In genomic region chr15:98151098-98151497, GRCh38 we compare ENCODE assay signal across 25 cellular contexts.
"Had no signal": no experiment of that assay in that cellular context is flagged by ENCODE, and none has a peak within 500 bp of the region (broad histone marks: within the 10 kb centered on the region; RNA-seq: fewer than 3 reads in every experiment).

No MANE protein-coding gene starts in this region.

- H2AFZ ChIP-seq: hepatocyte had no signal

- H3K4me1 ChIP-seq: left ventricle myocardium inferior, prostate gland, testis, uterus had no signal

- DNase-seq: activated CD4-positive, alpha-beta T cell treated with anti-CD3 and anti-CD28 coated beads, Interleukin-2, amount 10 ng/mL, durations not matched to agents 24 days and 14 days; activated CD8-positive, alpha-beta memory T cell treated with anti-CD3 and anti-CD28 coated beads, Interleukin-2, amount 10 ng/mL, durations not matched to agents 7 days and 5 days; activated CD8-positive, alpha-beta T cell treated with anti-CD3 and anti-CD28 coated beads for 36 hours; activated effector memory CD4-positive, alpha-beta T cell treated with anti-CD3 and anti-CD28 coated beads, Interleukin-2, amount 50 U/mL, for 16 hours; activated naive CD4-positive, alpha-beta T cell treated with anti-CD3 and anti-CD28 coated beads, Interleukin-2, amount 10 ng/mL, durations not matched to agents 7 days and 5 days; activated naive CD8-positive, alpha-beta T cell treated with anti-CD3 and anti-CD28 coated beads, Interleukin-2, amount 50 U/mL, for 24 hours; activated T-cell treated with anti-CD3 and anti-CD28 coated beads for 4 hours; effector CD4-positive, alpha-beta T cell; erythroblast; foreskin fibroblast; immature natural killer cell; kidney glomerular epithelial cell; left ventricle myocardium inferior; midbrain; ovary; stimulated activated CD4-positive, alpha-beta T cell treated with anti-CD3 and anti-CD28 coated beads, Interleukin-4, amount 100 ng/mL, for 1 hour; stimulated activated naive CD4-positive, alpha-beta T cell; T1000; testis; trophoblast cell; uterus had no signal

- H3K4me2 ChIP-seq: hepatocyte had no signal

- ATAC-seq: activated CD8-positive, alpha-beta memory T cell treated with anti-CD3 and anti-CD28 coated beads, Interleukin-2, amount 10 ng/mL, durations not matched to agents 7 days and 5 days; activated CD8-positive, alpha-beta T cell treated with anti-CD3 and anti-CD28 coated beads for 36 hours; activated naive CD8-positive, alpha-beta T cell treated with anti-CD3 and anti-CD28 coated beads, Interleukin-2, amount 50 U/mL, for 24 hours had no signal

- H3K4me3 ChIP-seq: hepatocyte, left ventricle myocardium inferior, ovary, prostate gland, testis, uterus had no signal

- H3K27ac ChIP-seq: hepatocyte, left ventricle myocardium inferior, neutrophil, ovary, prostate gland, testis, uterus had no signal

- H3K36me3 ChIP-seq: left ventricle myocardium inferior, neutrophil, ovary, prostate gland, uterus had no signal

- H3K79me2 ChIP-seq: hepatocyte had no signal

- FAIRE-seq: endometrium had no signal

- H3K9me3 ChIP-seq: left ventricle myocardium inferior, neutrophil, ovary, prostate gland, testis, uterus had no signal

- H3K27me3 ChIP-seq: neutrophil, ovary, testis, uterus had no signal
